Comparison of ENCODE assay signal across 27 cellular contexts in the genomic region with DNA sequence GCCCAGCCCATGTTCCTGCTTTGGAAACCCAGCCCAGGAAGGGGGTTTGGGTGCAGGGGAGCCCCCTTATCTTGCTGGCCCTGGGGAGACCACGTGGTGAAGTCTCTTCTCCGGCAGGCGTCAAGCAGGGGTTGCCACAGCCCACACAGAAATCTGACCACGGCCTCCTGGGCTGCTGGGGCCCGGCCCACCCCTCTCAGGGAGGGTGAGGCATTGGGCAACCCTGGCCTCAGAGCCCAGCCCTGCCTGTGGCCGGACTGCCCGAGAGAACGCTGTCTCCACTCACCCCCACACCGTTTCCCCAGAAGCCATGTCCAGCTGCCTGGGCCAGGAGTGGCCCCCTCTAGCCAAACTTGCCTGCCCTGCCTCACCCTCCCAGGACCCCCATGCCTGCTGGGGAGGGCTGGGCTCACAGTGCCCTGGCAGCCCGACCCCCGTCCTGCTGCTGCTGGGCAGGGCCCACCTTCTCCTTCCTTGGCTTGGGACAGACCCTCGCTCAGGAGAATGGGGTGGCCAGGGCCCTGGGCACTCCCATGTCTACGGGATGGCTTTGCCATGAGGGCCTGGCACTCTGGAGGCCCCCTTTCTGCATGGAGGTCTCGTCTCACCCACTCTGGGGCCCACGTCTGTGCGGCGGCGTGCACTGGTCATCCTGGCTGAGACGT. TPM values are rescaled to one million over a fixed set of nuclear protein-coding genes. Genes with fewer than 3 reads are reported as not detected.
DNase-seq lines count a peak whose midpoint lies in the region; ATAC-seq, FAIRE-seq and TF ChIP-seq lines count a peak whose summit lies in the region.
"Had no signal": no experiment of that assay in that cellular context is flagged by ENCODE, and none has a peak within 500 bp of the region (broad histone marks: within the 10 kb centered on the region; RNA-seq: fewer than 3 reads in every experiment).

No MANE protein-coding gene starts in this region.

- H3K4me1 ChIP-seq in K562 (replicated peaks in 1 of 2; ENCODE audit: control insufficient read depth in 2 of 2, insufficient read depth in 2 of 2, low read length in 2 of 2) (peaks cover 5 to 80% of the 10 kb centered on the region in 2 experiments; a peak in 3 of 5 replicates), neuronal stem cell (ENCODE audit: control insufficient read depth in 2 of 2, insufficient read depth in 1 of 2, low read depth in 1 of 2, low read length in 2 of 2) (peaks cover 0 to 3% of the 10 kb centered on the region in 2 donors), endodermal cell (ENCODE audit: control insufficient read depth, insufficient read depth, low read length) (no peaks in the 10 kb centered on the region)

- no peak for TF ChIP-seq EP300 in K562 (IDR thresholded peaks at IDR 0.05; ENCODE audit: low read length)

- DNase-seq in NB4 (ENCODE audit: low read depth) = peak; percentile 49
- peak; percentile 6 for DNase-seq in OCI-M1 (lab: John Stamatoyannopoulos, UW)
- DNase-seq in K562 (ENCODE audit: extremely low read depth in 1 of 4, low spot score in 3 of 4) = no peak
- DNase-seq in neuronal stem cell (ENCODE audit: low spot score) = no peak
- no peak for DNase-seq in dedifferentiated amniotic fluid mesenchymal stem cell (ENCODE audit: extremely low spot score)
- no peak for DNase-seq in Right ventricle myocardium superior
- no peak for DNase-seq in endodermal cell
- DNase-seq: 8988T; ACHN; AML-193; BE2C; CD4-positive, alpha-beta T cell; CD8-positive, alpha-beta memory T cell; DMS 273 treated with DMSO at 0.1 percent for 48 hours; DMS79; EL; GDM1; GM23248; HCEC 1CT had no signal

- no TSS peak for BruUV-seq in K562 (replicated peaks; lab: Mats Ljungman, UMichigan)

- ATAC-seq in K562 (no peak), Right ventricle myocardium superior (ENCODE audit: poor library complexity) (no peak)
- ATAC-seq: GM12878 had no signal

- H3K4me2 ChIP-seq in K562 (ENCODE audit: insufficient read depth, low read length) (no peak overlapping the region), neuronal stem cell (ENCODE audit: insufficient read depth, low read length, poor library complexity, severe bottlenecking) (no peak overlapping the region)
- H3K4me2 ChIP-seq: A549 had no signal

- no peak overlapping the region for H3K4me3 Mint-ChIP-seq in endodermal cell
- H3K4me3 Mint-ChIP-seq: CD14-positive monocyte; CD4-positive, alpha-beta T cell had no signal

- H3K27ac ChIP-seq in K562 (ENCODE audit: extremely low read depth, low read depth, low read length) (no peak overlapping the region), neuronal stem cell (replicated peaks; ENCODE audit: low read length) (no peak overlapping the region), endodermal cell (ENCODE audit: low read depth, low read length) (no peak overlapping the region)
- H3K27ac ChIP-seq: A549; BLaER1 treated with 17β-estradiol and CSF1 and Interleukin-3, amounts not matched to agents 10 nM and 100 nM; GM23248 had no signal

- peak overlapping the region; percentile 22 for H2BK12ac ChIP-seq in neuronal stem cell (ENCODE audit: low read length)

- peaks cover 6% of the 10 kb centered on the region for H3K27me3 Mint-ChIP-seq in endodermal cell (ENCODE audit: insufficient read depth)

- H2BK15ac ChIP-seq in neuronal stem cell (ENCODE audit: low read length) = peak overlapping the region; percentile 92

- POLR2A ChIA-PET in K562 (lab: Yijun Ruan, JAX) = interaction anchor here (1.0 to 2.9 kb wide), 3 partner anchors 9 to 66 kb away, joined by 3 to 11 read pairs (median 4); no protein-coding TSS in a partner anchor

- no peaks in the 10 kb centered on the region for H3K9me1 ChIP-seq in K562 (ENCODE audit: control insufficient read depth, insufficient read depth, low read length)

- no peak overlapping the region for H4K8ac ChIP-seq in neuronal stem cell (ENCODE audit: low read depth, low read length)

- 0 out of 4 replicates have a peak overlapping the region, but pooled peaks of 1 of the 2 experiments have one; percentile 20 for H3K9ac ChIP-seq in K562 (ENCODE audit: insufficient read depth in 1 of 2, low read depth in 2 of 2, low read length in 2 of 2)
- H3K9ac ChIP-seq in neuronal stem cell (ENCODE audit: low read depth, low read length, poor library complexity) = peak overlapping the region; percentile 60
- H3K9ac ChIP-seq in endodermal cell (ENCODE audit: extremely low read depth, low read length, poor library complexity, severe bottlenecking) = no peak overlapping the region
- H3K9ac ChIP-seq: BLaER1 treated with 17β-estradiol and CSF1 and Interleukin-3, amounts not matched to agents 10 nM and 100 nM; GM23248 had no signal

- H2BK5ac ChIP-seq in neuronal stem cell (ENCODE audit: low read length) = peak overlapping the region; percentile 24

- H2AFZ ChIP-seq in K562 (ENCODE audit: low read depth, low read length) (no peak overlapping the region), neuronal stem cell (ENCODE audit: low read length) (no peak overlapping the region)
- H2AFZ ChIP-seq: GM23248 had no signal

- peaks cover 2% of the 10 kb centered on the region for H3K36me3 Mint-ChIP-seq in endodermal cell (ENCODE audit: low read depth)

- TF ChIP-seq RAD21 in K562 (CRISPR knock-in tag; conservative IDR thresholded peaks at IDR 0.05 in 1 of 2, IDR thresholded peaks at IDR 0.05 in 1 of 2) = no peak

- intact Hi-C loops in K562 (cut with micrococcal nuclease) (no loop called here), Right ventricle myocardium superior (cut with DNase I) (no loop called here)

- H3K27me3 ChIP-seq in K562 (ENCODE audit: control insufficient read depth in 2 of 2, insufficient read depth in 2 of 2, low read length in 2 of 2) (peaks cover 0 to 11% of the 10 kb centered on the region in 2 experiments; a peak in 2 of 5 replicates), neuronal stem cell (ENCODE audit: control insufficient read depth in 3 of 3, insufficient read depth in 3 of 3, low read depth in 1 of 3, low read length in 3 of 3) (peaks cover 0 to 46% (median 3%) of the 10 kb centered on the region in 3 experiments), endodermal cell (ENCODE audit: control insufficient read depth, insufficient read depth, low read length, poor library complexity, severe bottlenecking) (peaks cover 3% of the 10 kb centered on the region)
- H3K27me3 ChIP-seq: BE2C had no signal

- no peak for TF ChIP-seq POLR2A in NB4 (IDR thresholded peaks at IDR 0.05; ENCODE audit: extremely low read depth, insufficient read length)
- TF ChIP-seq POLR2A in K562 (conservative IDR thresholded peaks at IDR 0.05) = no peak

- 11% methylated on average over 19 of the region's 19 CpGs for WGBS in K562 (ENCODE audit: insufficient coverage, low coverage, missing lambda C conversion rate)
- WGBS in neuronal stem cell (ENCODE audit: extremely low coverage in 2 of 2, insufficient read length in 2 of 2, insufficient replicate concordance in 1 of 2), 2 donors = no CpG with 5 or more reads among the region's 19 CpGs
- WGBS in endodermal cell (ENCODE audit: insufficient coverage in 1 of 2, insufficient read length in 1 of 2), 2 experiments = 81% methylated on average over 8 to 19 of the region's 19 CpGs

- TF ChIP-seq CTCF in NB4 (IDR thresholded peaks at IDR 0.05; ENCODE audit: low read depth, low read length) = no peak
- TF ChIP-seq CTCF in K562 (IDR thresholded peaks at IDR 0.05 in 2 of 3, conservative IDR thresholded peaks at IDR 0.05 in 1 of 3; ENCODE audit: insufficient read depth in 2 of 3, low read depth in 1 of 3, low read length in 3 of 3) = no peak
- no peak for TF ChIP-seq CTCF in endodermal cell (conservative IDR thresholded peaks at IDR 0.05)

- peaks cover 18% of the 10 kb centered on the region for H3K79me1 ChIP-seq in neuronal stem cell (ENCODE audit: low read depth, low read length)

- no peak overlapping the region for H3K4me3 ChIP-seq in NB4 (ENCODE audit: low read depth, low read length)
- H3K4me3 ChIP-seq in K562 = no peak overlapping the region
- H3K4me3 ChIP-seq in neuronal stem cell (ENCODE audit: low read length in 2 of 2) = no peak overlapping the region
- H3K4me3 ChIP-seq in endodermal cell (ENCODE audit: low read length) = no peak overlapping the region
- H3K4me3 ChIP-seq: A549; BLaER1 treated with 17β-estradiol and CSF1 and Interleukin-3, amounts not matched to agents 10 nM and 100 nM; GM12878; GM23248 had no signal

- no peak for FAIRE-seq in K562 (lab: Jason Lieb, UNC)
- FAIRE-seq: A549, D721Med, GM12878, GM19239, H1 had no signal

- no peak overlapping the region for H4K91ac ChIP-seq in neuronal stem cell (ENCODE audit: low read depth, low read length, poor library complexity)

- peaks cover 10% of the 10 kb centered on the region for H4K20me1 ChIP-seq in K562 (replicated peaks; ENCODE audit: control insufficient read depth, insufficient read depth, low read length)

- H2BK120ac ChIP-seq in neuronal stem cell (ENCODE audit: low read depth, low read length) = no peak overlapping the region

- peak overlapping the region; percentile 57 for H3K18ac ChIP-seq in neuronal stem cell (ENCODE audit: low read length)

- CTCF ChIA-PET in K562 (lab: Yijun Ruan, JAX; ENCODE audit: low intra/inter-chr PET ratio) = no interaction called here

- no peaks in the 10 kb centered on the region for H3K4me1 Mint-ChIP-seq in endodermal cell

- H3K79me2 ChIP-seq in K562 (ENCODE audit: control insufficient read depth, insufficient read depth, low read length) = no peaks in the 10 kb centered on the region

- peak overlapping the region; percentile 56 for H3K14ac ChIP-seq in neuronal stem cell (ENCODE audit: low read length)

- no peaks in the 10 kb centered on the region for H3K9me3 Mint-ChIP-seq in endodermal cell
- H3K9me3 Mint-ChIP-seq: CD4-positive, alpha-beta T cell; CD8-positive, alpha-beta memory T cell had no signal

- H3K36me3 ChIP-seq in K562 (ENCODE audit: control insufficient read depth, insufficient read depth, low read length) (peaks cover 19% of the 10 kb centered on the region; the same call in 1 of the 3 replicates), neuronal stem cell (replicated peaks in 1 of 2; ENCODE audit: control insufficient read depth in 2 of 2, insufficient read depth in 2 of 2, low read length in 2 of 2) (peaks cover 8 to 13% of the 10 kb centered on the region in 2 donors), endodermal cell (ENCODE audit: control insufficient read depth, insufficient read depth, low read length) (peaks cover 7% of the 10 kb centered on the region)

- in situ Hi-C loops in K562 (cut with MboI) = no loop called here

- H2AK5ac ChIP-seq in neuronal stem cell (ENCODE audit: low read depth, low read length) = no peak overlapping the region

- peak overlapping the region; percentile 43 for H3K23ac ChIP-seq in neuronal stem cell (ENCODE audit: low read depth, low read length, poor library complexity)

- H3K9me3 ChIP-seq in K562 (replicated peaks; ENCODE audit: control insufficient read depth, insufficient read depth, low read depth, low read length) (no peaks in the 10 kb centered on the region), neuronal stem cell (replicated peaks in 1 of 2; ENCODE audit: control insufficient read depth in 2 of 2, insufficient read depth in 1 of 2, low read depth in 1 of 2, low read length in 2 of 2) (peaks cover 0 to 1% of the 10 kb centered on the region in 2 donors), endodermal cell (ENCODE audit: control insufficient read depth, low read length) (no peaks in the 10 kb centered on the region)
- H3K9me3 ChIP-seq: A549; BE2C; BLaER1 treated with 17β-estradiol and CSF1 and Interleukin-3, amounts not matched to agents 10 nM and 100 nM had no signal

- no peak overlapping the region for H3K27ac Mint-ChIP-seq in endodermal cell
- H3K27ac Mint-ChIP-seq: CD4-positive, alpha-beta T cell; CD8-positive, alpha-beta memory T cell had no signal

- peak overlapping the region; percentile 53 for H3K4ac ChIP-seq in neuronal stem cell (ENCODE audit: low read length)

RNA-seq across cellular contexts. Expression of gene RPUSD1, which starts 6.7 kb away (rescaled TPM):
- total RNA-seq in K562 (2011; cell fraction: chromatin; rRNA removed; ENCODE audit: low replicate concordance) = 10.9 and 59.9 TPM in 2 replicates
- total RNA-seq in K562 (2011; cell fraction: nucleolus; rRNA removed) = 59.0 and 69.6 TPM in 2 replicates
- 21.1 and 25.7 TPM in 2 replicates for total RNA-seq in K562 (2011; cell fraction: nucleoplasm; rRNA removed)
- total RNA-seq in K562 (2014; rRNA removed) = 50.7 and 67.3 TPM in 2 replicates
- total RNA-seq in K562 (2014; rRNA removed; fragmentation: Illumina TruSeq; extraction: Trizol) = 1.7 and 3.3 TPM in 2 replicates
- total RNA-seq in K562 (2015; rRNA removed; fragmentation: Illumina TruSeq; extraction: Trizol) = 22.7 and 27.2 TPM in 2 replicates
- 55.2 and 55.9 TPM in 2 replicates for total RNA-seq in K562 (2021)
- 12.0 and 17.7 TPM in 2 replicates for polyA plus RNA-seq in K562 (2011; rRNA removed)
- 26.1 and 86.4 TPM in 2 replicates for polyA plus RNA-seq in K562 (2011; cell fraction: cytosol; rRNA removed)
- 56.1 and 93.4 TPM in 2 replicates for polyA plus RNA-seq in K562 (2011; cell fraction: nucleus; rRNA removed)
- 24.6 and 30.5 TPM in 2 replicates for polyA plus RNA-seq in K562 (2012)
- 7.0 and 30.1 TPM in 2 replicates for polyA plus RNA-seq in K562 (2014; fragmentation: Illumina TruSeq; extraction: Trizol)
- under 1 TPM; 0.45 to 0.98 TPM for polyA plus RNA-seq in K562 (2014; fragmentation: Nextera tagmentation; extraction: Ambion mirVana)
- 56.6 and 66.9 TPM in 2 replicates for polyA plus RNA-seq in K562 (2014; rRNA removed)
- polyA minus RNA-seq in K562 (2011; rRNA and poly(A)+ RNA removed) = 3.8 and 4.8 TPM in 2 replicates
- polyA minus RNA-seq in K562 (2011; cell fraction: cytosol; rRNA and poly(A)+ RNA removed) = 18.6 and 19.8 TPM in 2 replicates
- polyA minus RNA-seq in K562 (2011; cell fraction: nucleus; rRNA and poly(A)+ RNA removed) = 30.8 and 34.1 TPM in 2 replicates
- polyA plus RNA-seq in neuronal stem cell (2013, experiment 1 of 2) = 14.5 TPM
- 15.3 TPM for polyA plus RNA-seq in neuronal stem cell (2013, experiment 2 of 2)
- 7.8 TPM for total RNA-seq in Right ventricle myocardium superior
- 10 to 100 TPM; 24.1 to 34.4 TPM for total RNA-seq in endodermal cell
- 18.9 TPM for polyA plus RNA-seq in endodermal cell (2013, experiment 1 of 2)
- 18.9 TPM for polyA plus RNA-seq in endodermal cell (2013, experiment 2 of 2)

RNA-seq across cellular contexts. Expression of gene CHTF18, which starts 6.9 kb away (rescaled TPM):
- total RNA-seq in K562 (2011; cell fraction: chromatin; rRNA removed; ENCODE audit: low replicate concordance) = 53.1 and 261 TPM in 2 replicates
- 207 and 214 TPM in 2 replicates for total RNA-seq in K562 (2011; cell fraction: nucleolus; rRNA removed)
- 88.6 and 90.7 TPM in 2 replicates for total RNA-seq in K562 (2011; cell fraction: nucleoplasm; rRNA removed)
- total RNA-seq in K562 (2014; rRNA removed) = 57.2 and 70.7 TPM in 2 replicates
- total RNA-seq in K562 (2014; rRNA removed; fragmentation: Illumina TruSeq; extraction: Trizol) = 2.7 and 4.4 TPM in 2 replicates
- total RNA-seq in K562 (2015; rRNA removed; fragmentation: Illumina TruSeq; extraction: Trizol) = 21.1 and 22.1 TPM in 2 replicates
- 121 and 123 TPM in 2 replicates for total RNA-seq in K562 (2021)
- 17.0 and 32.6 TPM in 2 replicates for polyA plus RNA-seq in K562 (2011; rRNA removed)
- polyA plus RNA-seq in K562 (2011; cell fraction: cytosol; rRNA removed) = 23.3 and 65.2 TPM in 2 replicates
- polyA plus RNA-seq in K562 (2011; cell fraction: nucleus; rRNA removed) = 379 and 556 TPM in 2 replicates
- polyA plus RNA-seq in K562 (2012) = 65.7 and 81.8 TPM in 2 replicates
- 5.1 and 23.0 TPM in 2 replicates for polyA plus RNA-seq in K562 (2014; fragmentation: Illumina TruSeq; extraction: Trizol)
- polyA plus RNA-seq in K562 (2014; fragmentation: Nextera tagmentation; extraction: Ambion mirVana) = 1 to 10 TPM; 2.5 to 2.7 TPM
- polyA plus RNA-seq in K562 (2014; rRNA removed) = 91.5 and 93.4 TPM in 2 replicates
- 2.7 and 4.0 TPM in 2 replicates for polyA minus RNA-seq in K562 (2011; rRNA and poly(A)+ RNA removed)
- 8.6 and 13.5 TPM in 2 replicates for polyA minus RNA-seq in K562 (2011; cell fraction: cytosol; rRNA and poly(A)+ RNA removed)
- 59.3 and 59.4 TPM in 2 replicates for polyA minus RNA-seq in K562 (2011; cell fraction: nucleus; rRNA and poly(A)+ RNA removed)
- polyA plus RNA-seq in neuronal stem cell (2013, experiment 1 of 2) = 77.3 TPM
- polyA plus RNA-seq in neuronal stem cell (2013, experiment 2 of 2) = 69.6 TPM
- 3.7 TPM for total RNA-seq in Right ventricle myocardium superior
- total RNA-seq in endodermal cell = 100 to 1,000 TPM; 158 to 169 TPM
- polyA plus RNA-seq in endodermal cell (2013, experiment 1 of 2) = 68.9 TPM
- polyA plus RNA-seq in endodermal cell (2013, experiment 2 of 2) = 68.6 TPM

RNA-seq across cellular contexts. Expression of gene GNG13, which starts 19.1 kb away (rescaled TPM):
- total RNA-seq in K562 (2011; cell fraction: chromatin; rRNA removed; ENCODE audit: low replicate concordance) = not detected in 2 replicates
- not detected in 2 replicates for total RNA-seq in K562 (2011; cell fraction: nucleolus; rRNA removed)
- total RNA-seq in K562 (2011; cell fraction: nucleoplasm; rRNA removed) = not detected in 2 replicates
- not detected in 2 replicates for total RNA-seq in K562 (2014; rRNA removed)
- total RNA-seq in K562 (2014; rRNA removed; fragmentation: Illumina TruSeq; extraction: Trizol) = not detected in 2 replicates
- total RNA-seq in K562 (2015; rRNA removed; fragmentation: Illumina TruSeq; extraction: Trizol) = not detected in 2 replicates
- not detected in 2 replicates for total RNA-seq in K562 (2021)
- polyA plus RNA-seq in K562 (2011; rRNA removed) = not detected in 2 replicates
- not detected in 2 replicates for polyA plus RNA-seq in K562 (2011; cell fraction: cytosol; rRNA removed)
- not detected in 2 replicates for polyA plus RNA-seq in K562 (2011; cell fraction: nucleus; rRNA removed)
- polyA plus RNA-seq in K562 (2012) = 1.00 and 1.4 TPM in 2 replicates
- polyA plus RNA-seq in K562 (2014; fragmentation: Illumina TruSeq; extraction: Trizol) = not detected in 2 replicates
- not detected for polyA plus RNA-seq in K562 (2014; fragmentation: Nextera tagmentation; extraction: Ambion mirVana)
- not detected in 2 replicates for polyA plus RNA-seq in K562 (2014; rRNA removed)
- not detected in 2 replicates for polyA minus RNA-seq in K562 (2011; rRNA and poly(A)+ RNA removed)
- polyA minus RNA-seq in K562 (2011; cell fraction: cytosol; rRNA and poly(A)+ RNA removed) = not detected in 2 replicates
- polyA minus RNA-seq in K562 (2011; cell fraction: nucleus; rRNA and poly(A)+ RNA removed) = not detected in 2 replicates
- polyA plus RNA-seq in neuronal stem cell (2013, experiment 1 of 2) = 0.52 TPM
- 0.51 TPM for polyA plus RNA-seq in neuronal stem cell (2013, experiment 2 of 2)
- not detected for total RNA-seq in Right ventricle myocardium superior
- total RNA-seq in endodermal cell = not detected
- not detected for polyA plus RNA-seq in endodermal cell (2013, experiment 1 of 2)
- polyA plus RNA-seq in endodermal cell (2013, experiment 2 of 2) = not detected
- total RNA-seq: CD4-positive, alpha-beta T cell; CD8-positive, alpha-beta memory T cell; GM12878; GM23248; H1; H7 had no signal
- polyA plus RNA-seq: CD14-positive monocyte; CD8-positive, alpha-beta memory T cell; GM12878; GM23248; H1 had no signal

RNA-seq across cellular contexts. Expression of gene MSLN, which starts 20.9 kb away (rescaled TPM):
- not detected in 2 replicates for total RNA-seq in K562 (2011; cell fraction: chromatin; rRNA removed; ENCODE audit: low replicate concordance)
- total RNA-seq in K562 (2011; cell fraction: nucleolus; rRNA removed) = not detected in 2 replicates
- total RNA-seq in K562 (2011; cell fraction: nucleoplasm; rRNA removed) = not detected in 2 replicates
- total RNA-seq in K562 (2014; rRNA removed) (not detected in 2 replicates), K562 (2014; rRNA removed; fragmentation: Illumina TruSeq; extraction: Trizol) (not detected in 2 replicates), K562 (2015; rRNA removed; fragmentation: Illumina TruSeq; extraction: Trizol) (not detected in 2 replicates), K562 (2021) (0.22 TPM in 1 of 2 replicates, not detected in the other), Right ventricle myocardium superior (1.0 TPM), endodermal cell (under 1 TPM; 0.42 to 0.86 TPM)
- polyA plus RNA-seq in K562 (2011; rRNA removed) (not detected in 2 replicates), K562 (2014; fragmentation: Illumina TruSeq; extraction: Trizol) (not detected in 2 replicates), K562 (2014; fragmentation: Nextera tagmentation; extraction: Ambion mirVana) (not detected), K562 (2014; rRNA removed) (not detected in 2 replicates)
- not detected in 2 replicates for polyA plus RNA-seq in K562 (2011; cell fraction: cytosol; rRNA removed)
- polyA plus RNA-seq in K562 (2011; cell fraction: nucleus; rRNA removed) = not detected in 2 replicates
- polyA plus RNA-seq in K562 (2012) = not detected in 2 replicates
- not detected in 2 replicates for polyA minus RNA-seq in K562 (2011; rRNA and poly(A)+ RNA removed)
- polyA minus RNA-seq in K562 (2011; cell fraction: cytosol; rRNA and poly(A)+ RNA removed) = 0.86 and 3.8 TPM in 2 replicates
- 0.22 and 0.40 TPM in 2 replicates for polyA minus RNA-seq in K562 (2011; cell fraction: nucleus; rRNA and poly(A)+ RNA removed)
- 0.33 TPM for polyA plus RNA-seq in neuronal stem cell (2013, experiment 1 of 2)
- polyA plus RNA-seq in neuronal stem cell (2013, experiment 2 of 2) = 0.43 TPM
- 0.21 TPM for polyA plus RNA-seq in endodermal cell (2013, experiment 1 of 2)
- polyA plus RNA-seq in endodermal cell (2013, experiment 2 of 2) = 0.25 TPM
- total RNA-seq: CD4-positive, alpha-beta T cell; CD8-positive, alpha-beta memory T cell; GM12878; GM23248; H7 had no signal
- polyA plus RNA-seq: CD8-positive, alpha-beta memory T cell; GM23248 had no signal

RNA-seq across cellular contexts. Expression of gene CIAO3, which starts 40.7 kb away (rescaled TPM):
- 110 and 324 TPM in 2 replicates for total RNA-seq in K562 (2011; cell fraction: chromatin; rRNA removed; ENCODE audit: low replicate concordance)
- total RNA-seq in K562 (2011; cell fraction: nucleolus; rRNA removed) = 238 and 279 TPM in 2 replicates
- 145 and 170 TPM in 2 replicates for total RNA-seq in K562 (2011; cell fraction: nucleoplasm; rRNA removed)
- total RNA-seq in K562 (2014; rRNA removed) = 35.6 and 48.2 TPM in 2 replicates
- total RNA-seq in K562 (2014; rRNA removed; fragmentation: Illumina TruSeq; extraction: Trizol) = 7.3 and 7.9 TPM in 2 replicates
- 18.6 and 20.5 TPM in 2 replicates for total RNA-seq in K562 (2015; rRNA removed; fragmentation: Illumina TruSeq; extraction: Trizol)
- total RNA-seq in K562 (2021) = 30.7 and 30.9 TPM in 2 replicates
- 18.5 and 30.5 TPM in 2 replicates for polyA plus RNA-seq in K562 (2011; rRNA removed)
- polyA plus RNA-seq in K562 (2011; cell fraction: cytosol; rRNA removed) = 24.1 and 25.8 TPM in 2 replicates
- 101 and 104 TPM in 2 replicates for polyA plus RNA-seq in K562 (2011; cell fraction: nucleus; rRNA removed)
- 22.4 and 34.2 TPM in 2 replicates for polyA plus RNA-seq in K562 (2012)
- polyA plus RNA-seq in K562 (2014; fragmentation: Illumina TruSeq; extraction: Trizol) = 17.1 and 18.7 TPM in 2 replicates
- polyA plus RNA-seq in K562 (2014; fragmentation: Nextera tagmentation; extraction: Ambion mirVana) = 1 to 10 TPM; 2.2 to 2.4 TPM
- polyA plus RNA-seq in K562 (2014; rRNA removed) = 31.0 and 38.2 TPM in 2 replicates
- polyA minus RNA-seq in K562 (2011; rRNA and poly(A)+ RNA removed) = 13.5 and 15.4 TPM in 2 replicates
- polyA minus RNA-seq in K562 (2011; cell fraction: cytosol; rRNA and poly(A)+ RNA removed) = 9.9 and 14.8 TPM in 2 replicates
- polyA minus RNA-seq in K562 (2011; cell fraction: nucleus; rRNA and poly(A)+ RNA removed) = 52.0 and 78.0 TPM in 2 replicates
- polyA plus RNA-seq in neuronal stem cell (2013, experiment 1 of 2) = 14.9 TPM
- polyA plus RNA-seq in neuronal stem cell (2013, experiment 2 of 2) = 15.0 TPM
- 29.2 TPM for total RNA-seq in Right ventricle myocardium superior
- total RNA-seq in endodermal cell = 10 to 100 TPM; 41.4 to 43.3 TPM
- polyA plus RNA-seq in endodermal cell (2013, experiment 1 of 2) = 45.0 TPM
- 37.8 TPM for polyA plus RNA-seq in endodermal cell (2013, experiment 2 of 2)

Comparison
In these comparisons a context has a peak if more than half of its experiments do, and no peak if none do; other contexts are left out.
1. DNase-seq: peak in NB4 (single experiment) and OCI-M1 (single experiment); none in K562 (0 of 4), neuronal stem cell (single experiment), dedifferentiated amniotic fluid mesenchymal stem cell (single experiment), Right ventricle myocardium superior (single experiment) and endodermal cell (single experiment).